Comparison of ENCODE assay signal across 8 cellular contexts in genomic region chr5:140176028-140176382, GRCh38. TPM values are rescaled to one million over a fixed set of nuclear protein-coding genes. Genes with fewer than 3 reads are reported as not detected.
A peak's percentile ranks its signal among the peaks of the same experiment; 100 is the strongest.
DNase-seq lines count a peak whose midpoint lies in the region; ATAC-seq and TF ChIP-seq lines count a peak whose summit lies in the region.

No MANE protein-coding gene starts in this region.

- peak overlapping the region; percentile 80 for H2AFZ ChIP-seq in DND-41 (ENCODE audit: low read depth, low read length)
- peak overlapping the region; percentile 94 for H2AFZ ChIP-seq in parathyroid adenoma

- intact Hi-C loops in sciatic nerve (cut with DNase I) = no loop called here

- TF ChIP-seq CTCF in DND-41 (IDR thresholded peaks at IDR 0.05; ENCODE audit: borderline replicate concordance, extremely low read depth, low read length, poor library complexity, severe bottlenecking) (no peak), epithelial cell of proximal tubule (conservative IDR thresholded peaks at IDR 0.05; ENCODE audit: low read depth, low read length) (no peak), parathyroid adenoma (IDR thresholded peaks at IDR 0.05) (no peak)

- no peaks in the 10 kb centered on the region for H3K9me3 ChIP-seq in DND-41 (ENCODE audit: insufficient read depth, low read length, severe bottlenecking)
- H3K9me3 ChIP-seq in parathyroid adenoma (ENCODE audit: control insufficient read depth, low read length) = no peaks in the 10 kb centered on the region

- peaks cover 20% of the 10 kb centered on the region for H3K4me1 ChIP-seq in DND-41 (ENCODE audit: insufficient read depth, low read length)
- peaks cover 21% of the 10 kb centered on the region for H3K4me1 ChIP-seq in parathyroid adenoma

- H3K36me3 ChIP-seq in DND-41 (ENCODE audit: insufficient read depth, low read length) (no peaks in the 10 kb centered on the region), parathyroid adenoma (ENCODE audit: control insufficient read depth, insufficient read depth, low read length) (no peaks in the 10 kb centered on the region)

- H3K27me3 ChIP-seq in DND-41 (ENCODE audit: insufficient read depth, low read length, poor library complexity) (no peaks in the 10 kb centered on the region), parathyroid adenoma (ENCODE audit: control insufficient read depth, insufficient read depth, low read length) (no peaks in the 10 kb centered on the region)

- ATAC-seq in DND-41 (ENCODE audit: insufficient read depth, low read depth) = no peak
- ATAC-seq in sciatic nerve = no peak
- no peak for ATAC-seq in HG02973 (IDR thresholded peaks at IDR 0.05; ENCODE audit: unreplicated experiment)

- H3K4me2 ChIP-seq in DND-41 (ENCODE audit: insufficient read depth, low read length) (peak overlapping the region; percentile 96), parathyroid adenoma (ENCODE audit: low read length) (peak overlapping the region; percentile 89)

- DNase-seq in DND-41 (no peak), RKO (ENCODE audit: low spot score) (peak; percentile 18), epithelial cell of proximal tubule (ENCODE audit: low read depth) (no peak), sciatic nerve (ENCODE audit: low spot score) (no peak), NCI-H345 treated with DMSO at 0.1 percent for 48 hours (lab: John Stamatoyannopoulos, UW; ENCODE audit: unreplicated experiment) (no peak), NCI-H2029 (lab: John Stamatoyannopoulos, UW) (no peak)

- no peaks in the 10 kb centered on the region for H4K20me1 ChIP-seq in DND-41 (ENCODE audit: insufficient read depth, low read length)

- H3K9ac ChIP-seq in DND-41 (ENCODE audit: low read depth, low read length) (peak overlapping the region; percentile 68), parathyroid adenoma (no peak overlapping the region)

- peak overlapping the region; percentile 40 to 68 for H3K4me3 ChIP-seq in DND-41 (ENCODE audit: low read depth in 1 of 2, low read length in 2 of 2)
- H3K4me3 ChIP-seq in epithelial cell of proximal tubule (ENCODE audit: low read depth, low read length) = peak overlapping the region; percentile 64
- H3K4me3 ChIP-seq in parathyroid adenoma (ENCODE audit: low read depth, low read length) = peak overlapping the region; percentile 87

- H3K79me2 ChIP-seq in DND-41 (ENCODE audit: insufficient read depth, low read length) = peaks cover 4% of the 10 kb centered on the region; the same call in 1 of the 2 replicates
- peaks cover 13% of the 10 kb centered on the region for H3K79me2 ChIP-seq in parathyroid adenoma

- peak overlapping the region; percentile 55 for H3K27ac ChIP-seq in DND-41 (ENCODE audit: low read length)
- peak overlapping the region; percentile 85 for H3K27ac ChIP-seq in parathyroid adenoma

RNA-seq across cellular contexts. Expression of gene CYSTM1, which starts 1.0 kb away (rescaled TPM):
- total RNA-seq in epithelial cell of proximal tubule = 57.4 and 161 TPM in 2 replicates
- total RNA-seq in sciatic nerve = 49.5 TPM

RNA-seq across cellular contexts. Expression of gene IGIP, which starts 50.3 kb away (rescaled TPM):
- 1.1 and 1.5 TPM in 2 replicates for total RNA-seq in epithelial cell of proximal tubule
- 34.7 TPM for total RNA-seq in sciatic nerve

Comparison
In these comparisons a context has a peak if more than half of its experiments do, and no peak if none do; other contexts are left out.
1. RNA of gene IGIP, which starts 50.3 kb away (total RNA-seq): 34.7 TPM in sciatic nerve (single experiment); 1.1 to 1.5 TPM in epithelial cell of proximal tubule; every median in the first group is over 10 times any median in the second.
2. Peak in every context shown above with its lines, with median percentiles within 50 percentile points of each other: H3K4me3 ChIP-seq.